In the genomic region with DNA sequence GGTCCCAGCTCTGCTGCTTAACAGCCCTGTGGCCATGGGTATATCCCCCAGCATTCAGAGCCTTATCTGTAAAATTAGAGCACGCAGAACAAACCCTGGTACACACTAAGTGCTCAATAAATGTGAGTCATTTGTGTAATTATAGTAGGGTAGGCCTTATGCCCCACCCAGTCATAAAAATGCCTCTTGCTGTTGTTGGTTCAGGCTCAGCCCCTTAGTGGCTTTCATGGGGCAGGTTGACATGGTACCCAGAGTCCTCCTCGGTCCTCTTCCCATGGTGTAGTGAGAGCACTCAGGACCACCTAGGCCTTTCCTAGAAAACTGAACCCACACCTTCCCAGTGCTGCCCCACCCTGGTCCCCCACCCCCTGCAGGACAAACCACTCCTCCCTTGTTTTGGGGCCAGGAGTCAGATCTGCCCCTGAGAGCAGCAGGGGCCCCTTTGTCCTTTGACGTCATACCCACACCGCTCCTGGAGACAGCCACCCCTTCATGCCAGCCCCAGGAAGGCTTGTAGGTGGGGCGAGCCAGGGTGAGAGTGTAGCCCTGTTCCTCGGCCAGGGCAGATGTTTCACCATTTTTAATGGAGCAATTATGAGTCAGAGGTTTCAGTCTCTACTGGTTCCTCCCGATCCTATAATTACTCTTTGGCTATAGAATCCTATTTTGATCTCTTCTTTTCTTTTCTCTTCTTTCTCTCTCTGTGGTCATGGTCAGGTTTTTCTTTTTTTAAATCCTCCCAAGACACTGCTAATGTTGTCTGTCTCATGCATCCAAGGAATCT, we compare ENCODE assay signal across 8 cellular contexts. TPM values are rescaled to one million over a fixed set of nuclear protein-coding genes. Genes with fewer than 3 reads are reported as not detected.
DNase-seq lines count a peak whose midpoint lies in the region; ATAC-seq lines count a peak whose summit lies in the region.

No MANE protein-coding gene starts in this region.

- H3K9me3 ChIP-seq in HUES64 (ENCODE audit: insufficient read depth, low read depth, low read length): no peaks in the 10 kb centered on the region
- no peaks in the 10 kb centered on the region for H3K9me3 ChIP-seq in esophagus (ENCODE audit: control insufficient read depth in 2 of 2, insufficient read depth in 1 of 2, low read depth in 1 of 2, low read length in 1 of 2)
- H3K9me3 ChIP-seq in neuronal stem cell (replicated peaks in 1 of 2; ENCODE audit: control insufficient read depth in 2 of 2, insufficient read depth in 1 of 2, low read depth in 1 of 2, low read length in 2 of 2): peaks cover 2 to 12% of the 10 kb centered on the region in 2 donors

- peak overlapping the region; percentile 50 for H3K18ac ChIP-seq in neuronal stem cell (ENCODE audit: low read length)

- DNase-seq in Caki2 (ENCODE audit: low read depth) (peak; percentile 97), T-helper 9 cell (peak; percentile 30), neuronal stem cell (ENCODE audit: low spot score) (no peak), inferior parietal cortex (ENCODE audit: extremely low spot score) (no peak), NCI-H345 treated with DMSO at 0.1 percent for 48 hours (lab: John Stamatoyannopoulos, UW; ENCODE audit: unreplicated experiment) (no peak)

- H3K23ac ChIP-seq in neuronal stem cell (ENCODE audit: low read depth, low read length, poor library complexity): no peak overlapping the region

- H2BK5ac ChIP-seq in neuronal stem cell (ENCODE audit: low read length): no peak overlapping the region

- H3K9ac ChIP-seq in HUES64 (ENCODE audit: low read depth, low read length) (peak overlapping the region; percentile 90), neuronal stem cell (ENCODE audit: low read depth, low read length, poor library complexity) (no peak overlapping the region)

- H3K4ac ChIP-seq in neuronal stem cell (ENCODE audit: low read length): no peak overlapping the region

- H3K27me3 ChIP-seq in HUES64 (ENCODE audit: insufficient read depth, low read length): no peaks in the 10 kb centered on the region
- H3K27me3 ChIP-seq in esophagus (ENCODE audit: control insufficient read depth in 1 of 2, insufficient read depth in 2 of 2, low read length in 2 of 2): no peaks in the 10 kb centered on the region
- H3K27me3 ChIP-seq in neuronal stem cell (ENCODE audit: control insufficient read depth in 3 of 3, insufficient read depth in 3 of 3, low read depth in 1 of 3, low read length in 3 of 3): no peaks in the 10 kb centered on the region

- WGBS in HUES64: 62% methylated on average over 7 of the region's 7 CpGs
- 21 to 30% methylated on average over 7 of the region's 7 CpGs for WGBS in esophagus, 2 donors
- no CpG with 5 or more reads among the region's 7 CpGs for WGBS in neuronal stem cell (ENCODE audit: extremely low coverage in 2 of 2, insufficient read length in 2 of 2, insufficient replicate concordance in 1 of 2), 2 donors

- no peak overlapping the region for H4K8ac ChIP-seq in neuronal stem cell (ENCODE audit: low read depth, low read length)

- H3K4me2 ChIP-seq in neuronal stem cell (ENCODE audit: insufficient read depth, low read length, poor library complexity, severe bottlenecking): no peak overlapping the region

- H3K14ac ChIP-seq in neuronal stem cell (ENCODE audit: low read length): no peak overlapping the region

- no peak overlapping the region for H4K91ac ChIP-seq in neuronal stem cell (ENCODE audit: low read depth, low read length, poor library complexity)

- H2BK12ac ChIP-seq in neuronal stem cell (ENCODE audit: low read length): no peak overlapping the region

- H3K4me1 ChIP-seq in HUES64 (ENCODE audit: insufficient read depth, low read length) (peaks cover 48% of the 10 kb centered on the region), esophagus (ENCODE audit: control insufficient read depth in 2 of 2, insufficient read depth in 2 of 2, low read length in 1 of 2) (peaks cover 15 to 39% of the 10 kb centered on the region in 2 donors), neuronal stem cell (ENCODE audit: control insufficient read depth in 2 of 2, insufficient read depth in 1 of 2, low read depth in 1 of 2, low read length in 2 of 2) (peaks cover 19 to 36% of the 10 kb centered on the region in 2 donors)

- peak overlapping the region; percentile 99 for H3K27ac ChIP-seq in HUES64 (ENCODE audit: low read depth, low read length)
- H3K27ac ChIP-seq in esophagus (ENCODE audit: low read depth in 2 of 2, low read length in 1 of 2): peak overlapping the region; percentile 98 to 100
- no peak overlapping the region for H3K27ac ChIP-seq in neuronal stem cell (replicated peaks; ENCODE audit: low read length)

- H3K79me1 ChIP-seq in neuronal stem cell (ENCODE audit: low read depth, low read length): peaks cover 17% of the 10 kb centered on the region

- H3K4me3 ChIP-seq in HUES64 (ENCODE audit: low read length) (peak overlapping the region; percentile 29), esophagus (ENCODE audit: low read depth in 1 of 2, low read length in 2 of 2) (no peak overlapping the region), neuronal stem cell (ENCODE audit: low read length in 2 of 2) (no peak overlapping the region)

- H2BK120ac ChIP-seq in neuronal stem cell (ENCODE audit: low read depth, low read length): no peak overlapping the region

- H2AFZ ChIP-seq in neuronal stem cell (ENCODE audit: low read length): no peak overlapping the region

- ATAC-seq in GM21515 (IDR thresholded peaks at IDR 0.05; ENCODE audit: unreplicated experiment): no peak

- in situ Hi-C loops in Caki2 (cut with HindIII; ENCODE audit: low pct_unique_long_range_greater_than_20kb, low sequenced_read_pairs): no loop called here

- peaks cover 11% of the 10 kb centered on the region for H3K36me3 ChIP-seq in HUES64 (ENCODE audit: insufficient read depth, low read length)
- peaks cover 0 to 5% of the 10 kb centered on the region in 2 donors for H3K36me3 ChIP-seq in esophagus (ENCODE audit: control insufficient read depth in 2 of 2, insufficient read depth in 2 of 2, low read length in 1 of 2)
- H3K36me3 ChIP-seq in neuronal stem cell (replicated peaks in 1 of 2; ENCODE audit: control insufficient read depth in 2 of 2, insufficient read depth in 2 of 2, low read length in 2 of 2): peaks cover 6 to 55% of the 10 kb centered on the region in 2 donors

- no peak overlapping the region for H2BK15ac ChIP-seq in neuronal stem cell (ENCODE audit: low read length)

- H2AK5ac ChIP-seq in neuronal stem cell (ENCODE audit: low read depth, low read length): peak overlapping the region; percentile 17

RNA-seq across cellular contexts. Expression of gene ACTN4, which starts 36.8 kb away (rescaled TPM):
- 872 and 922 TPM in 2 replicates for total RNA-seq in Caki2 (2014; rRNA removed; shearing (Covaris generic); ENCODE audit: low replicate concordance)
- 227 TPM for polyA plus RNA-seq in HUES64 (2013, experiment 1 of 2)
- 242 TPM for polyA plus RNA-seq in HUES64 (2013, experiment 2 of 2)
- polyA plus RNA-seq in esophagus: 100 to 1,000 TPM; 261 to 376 TPM
- 205 TPM for polyA plus RNA-seq in neuronal stem cell (2013, experiment 1 of 2)
- polyA plus RNA-seq in neuronal stem cell (2013, experiment 2 of 2): 200 TPM

Comparison
In these comparisons a context has a peak if more than half of its experiments do, and no peak if none do; other contexts are left out.
1. DNase-seq: peak in Caki2 (single experiment) and T-helper 9 cell (single experiment); none in neuronal stem cell (single experiment), inferior parietal cortex (single experiment) and NCI-H345 treated with DMSO at 0.1 percent for 48 hours (single experiment).